1 cellular context compared by ENCODE assay signal in genomic region chr10:73743327-73743904, GRCh38.
TF ChIP-seq lines count a peak whose summit lies in the region.

No MANE protein-coding gene starts in this region.

TF ChIP-seq in H1, 55 proteins besides CTCF, POLR2A, EP300 and RAD21:
- TF ChIP-seq CEBPB (IDR thresholded peaks at IDR 0.05; ENCODE audit: low read depth, low read length) (no peak), CHD1 (IDR thresholded peaks at IDR 0.05; ENCODE audit: low read depth, low read length) (no peak; the same call in 1 of the 2 replicates), SIRT6 (IDR thresholded peaks at IDR 0.05; ENCODE audit: low read length) (no peak), ZNF274 (IDR thresholded peaks at IDR 0.05; ENCODE audit: borderline replicate concordance, extremely low read depth, low read length) (no peak), CHD7 (IDR thresholded peaks at IDR 0.05; ENCODE audit: insufficient replicate concordance, low read length) (no peak), NANOG (IDR thresholded peaks at IDR 0.05; ENCODE audit: insufficient read depth, low read depth, low read length, poor library complexity, severe bottlenecking) (no peak)
